In genomic region chr1:37515185-37516034, GRCh38 we compare ENCODE assay signal across 1 cellular context.
A peak's percentile ranks its signal among the peaks of the same experiment; 100 is the strongest.
TF ChIP-seq lines count a peak whose summit lies in the region.

No MANE protein-coding gene starts in this region.

TF ChIP-seq in K562, 482 proteins besides CTCF, POLR2A, EP300 and RAD21 (continues in another document):
- TF ChIP-seq MAFG (tag; conservative IDR thresholded peaks at IDR 0.05) (peak; percentile 38; the same call in 1 of the 2 replicates), BRD9 (IDR thresholded peaks at IDR 0.05; ENCODE audit: low read depth, partially characterized antibody) (no peak), ZNF395 (CRISPR knock-in tag; IDR thresholded peaks at IDR 0.05) (peak; percentile 7; the same call in 1 of the 2 replicates), NFE2 (IDR thresholded peaks at IDR 0.05; ENCODE audit: low read depth) (peak; percentile 85), MYC (IDR thresholded peaks at IDR 0.05; ENCODE audit: low read depth, low read length) (no peak), MYC (CRISPR knock-in tag; IDR thresholded peaks at IDR 0.05; ENCODE audit: borderline replicate concordance, low read depth) (no peak), ZNF197 (CRISPR knock-in tag; IDR thresholded peaks at IDR 0.05; ENCODE audit: low read depth) (no peak), EGR1 (conservative IDR thresholded peaks at IDR 0.05) (0 out of 2 replicates have a peak, but pooled peaks have one; percentile 4), MTA1 (IDR thresholded peaks at IDR 0.05; ENCODE audit: borderline replicate concordance) (peak; percentile 25; the same call in 1 of the 2 replicates), SRSF1 (IDR thresholded peaks at IDR 0.05; ENCODE audit: low read depth, low read length) (no peak), ZNF184 (CRISPR knock-in tag; IDR thresholded peaks at IDR 0.05) (no peak), ZNF518B (CRISPR knock-in tag; IDR thresholded peaks at IDR 0.05) (no peak), HOXB6 (CRISPR knock-in tag; IDR thresholded peaks at IDR 0.05; ENCODE audit: borderline replicate concordance) (0 out of 2 replicates have a peak, but pooled peaks have one; percentile 19), MAFF (IDR thresholded peaks at IDR 0.05; ENCODE audit: low read length) (peak; percentile 35; the same call in 1 of the 2 replicates), CREBBP (IDR thresholded peaks at IDR 0.05; ENCODE audit: low read depth, low read length) (no peak), ZNF764 (CRISPR knock-in tag; IDR thresholded peaks at IDR 0.05; ENCODE audit: low read depth) (no peak), ARID2 (IDR thresholded peaks at IDR 0.05) (no peak), E4F1 (CRISPR knock-in tag; IDR thresholded peaks at IDR 0.05; ENCODE audit: borderline replicate concordance) (no peak), E2F1 (CRISPR knock-in tag; IDR thresholded peaks at IDR 0.05) (no peak; the same call in 1 of the 2 replicates), E2F8 (IDR thresholded peaks at IDR 0.05; ENCODE audit: low read depth, partially characterized antibody) (no peak), UBTF (IDR thresholded peaks at IDR 0.05; ENCODE audit: borderline replicate concordance in 1 of 2, low read depth in 2 of 2, low read length in 2 of 2) (0 out of 4 replicates have a peak, but pooled peaks of 1 of the 2 experiments have one; percentile 17), RFX7 (CRISPR knock-in tag; IDR thresholded peaks at IDR 0.05) (no peak), TAL1 (IDR thresholded peaks at IDR 0.05) (no peak; the same call in 1 of the 2 replicates), ZNF79 (CRISPR knock-in tag; IDR thresholded peaks at IDR 0.05; ENCODE audit: low read depth) (no peak), CCAR2 (IDR thresholded peaks at IDR 0.05; ENCODE audit: low read depth, low read length) (no peak), LEF1 (IDR thresholded peaks at IDR 0.05) (no peak), FOXJ3 (CRISPR knock-in tag; IDR thresholded peaks at IDR 0.05) (no peak), SMARCA4 (IDR thresholded peaks at IDR 0.05) (0 out of 2 replicates have a peak, but pooled peaks have one; percentile 30), ZKSCAN1 (IDR thresholded peaks at IDR 0.05; ENCODE audit: low read depth, low read length) (peak; percentile 94), TCFL5 (CRISPR knock-in tag; conservative IDR thresholded peaks at IDR 0.05) (no peak), KLF10 (CRISPR knock-in tag; IDR thresholded peaks at IDR 0.05) (no peak), ZNF384 (IDR thresholded peaks at IDR 0.05; ENCODE audit: low read depth, low read length) (no peak), ARNT (IDR thresholded peaks at IDR 0.05) (peak in 1 of 2 experiments; percentile 35; a peak in 1 of 4 replicates), PHF21A (IDR thresholded peaks at IDR 0.05; ENCODE audit: borderline replicate concordance, low read depth) (no peak), CHCHD3 (CRISPR knock-in tag; IDR thresholded peaks at IDR 0.05) (no peak), ZNF23 (CRISPR knock-in tag; IDR thresholded peaks at IDR 0.05) (0 out of 2 replicates have a peak, but pooled peaks have one; percentile 32), HDAC3 (IDR thresholded peaks at IDR 0.05; ENCODE audit: borderline replicate concordance, partially characterized antibody) (no peak), NCOA6 (IDR thresholded peaks at IDR 0.05) (no peak), MCM3 (IDR thresholded peaks at IDR 0.05) (no peak), MLLT1 (IDR thresholded peaks at IDR 0.05) (peak in 1 of 2 experiments; percentile 34; a peak in 2 of 4 replicates)
- TF ChIP-seq, protein P1, sequence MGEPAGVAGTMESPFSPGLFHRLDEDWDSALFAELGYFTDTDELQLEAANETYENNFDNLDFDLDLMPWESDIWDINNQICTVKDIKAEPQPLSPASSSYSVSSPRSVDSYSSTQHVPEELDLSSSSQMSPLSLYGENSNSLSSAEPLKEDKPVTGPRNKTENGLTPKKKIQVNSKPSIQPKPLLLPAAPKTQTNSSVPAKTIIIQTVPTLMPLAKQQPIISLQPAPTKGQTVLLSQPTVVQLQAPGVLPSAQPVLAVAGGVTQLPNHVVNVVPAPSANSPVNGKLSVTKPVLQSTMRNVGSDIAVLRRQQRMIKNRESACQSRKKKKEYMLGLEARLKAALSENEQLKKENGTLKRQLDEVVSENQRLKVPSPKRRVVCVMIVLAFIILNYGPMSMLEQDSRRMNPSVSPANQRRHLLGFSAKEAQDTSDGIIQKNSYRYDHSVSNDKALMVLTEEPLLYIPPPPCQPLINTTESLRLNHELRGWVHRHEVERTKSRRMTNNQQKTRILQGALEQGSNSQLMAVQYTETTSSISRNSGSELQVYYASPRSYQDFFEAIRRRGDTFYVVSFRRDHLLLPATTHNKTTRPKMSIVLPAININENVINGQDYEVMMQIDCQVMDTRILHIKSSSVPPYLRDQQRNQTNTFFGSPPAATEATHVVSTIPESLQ (CRISPR knock-in tag; IDR thresholded peaks at IDR 0.05), result no peak
- TF ChIP-seq, protein P2, sequence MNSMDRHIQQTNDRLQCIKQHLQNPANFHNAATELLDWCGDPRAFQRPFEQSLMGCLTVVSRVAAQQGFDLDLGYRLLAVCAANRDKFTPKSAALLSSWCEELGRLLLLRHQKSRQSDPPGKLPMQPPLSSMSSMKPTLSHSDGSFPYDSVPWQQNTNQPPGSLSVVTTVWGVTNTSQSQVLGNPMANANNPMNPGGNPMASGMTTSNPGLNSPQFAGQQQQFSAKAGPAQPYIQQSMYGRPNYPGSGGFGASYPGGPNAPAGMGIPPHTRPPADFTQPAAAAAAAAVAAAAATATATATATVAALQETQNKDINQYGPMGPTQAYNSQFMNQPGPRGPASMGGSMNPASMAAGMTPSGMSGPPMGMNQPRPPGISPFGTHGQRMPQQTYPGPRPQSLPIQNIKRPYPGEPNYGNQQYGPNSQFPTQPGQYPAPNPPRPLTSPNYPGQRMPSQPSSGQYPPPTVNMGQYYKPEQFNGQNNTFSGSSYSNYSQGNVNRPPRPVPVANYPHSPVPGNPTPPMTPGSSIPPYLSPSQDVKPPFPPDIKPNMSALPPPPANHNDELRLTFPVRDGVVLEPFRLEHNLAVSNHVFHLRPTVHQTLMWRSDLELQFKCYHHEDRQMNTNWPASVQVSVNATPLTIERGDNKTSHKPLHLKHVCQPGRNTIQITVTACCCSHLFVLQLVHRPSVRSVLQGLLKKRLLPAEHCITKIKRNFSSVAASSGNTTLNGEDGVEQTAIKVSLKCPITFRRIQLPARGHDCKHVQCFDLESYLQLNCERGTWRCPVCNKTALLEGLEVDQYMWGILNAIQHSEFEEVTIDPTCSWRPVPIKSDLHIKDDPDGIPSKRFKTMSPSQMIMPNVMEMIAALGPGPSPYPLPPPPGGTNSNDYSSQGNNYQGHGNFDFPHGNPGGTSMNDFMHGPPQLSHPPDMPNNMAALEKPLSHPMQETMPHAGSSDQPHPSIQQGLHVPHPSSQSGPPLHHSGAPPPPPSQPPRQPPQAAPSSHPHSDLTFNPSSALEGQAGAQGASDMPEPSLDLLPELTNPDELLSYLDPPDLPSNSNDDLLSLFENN (IDR thresholded peaks at IDR 0.05; ENCODE audit: low read depth in 2 of 2, low read length in 2 of 2), result no peak
